In the genomic region with DNA sequence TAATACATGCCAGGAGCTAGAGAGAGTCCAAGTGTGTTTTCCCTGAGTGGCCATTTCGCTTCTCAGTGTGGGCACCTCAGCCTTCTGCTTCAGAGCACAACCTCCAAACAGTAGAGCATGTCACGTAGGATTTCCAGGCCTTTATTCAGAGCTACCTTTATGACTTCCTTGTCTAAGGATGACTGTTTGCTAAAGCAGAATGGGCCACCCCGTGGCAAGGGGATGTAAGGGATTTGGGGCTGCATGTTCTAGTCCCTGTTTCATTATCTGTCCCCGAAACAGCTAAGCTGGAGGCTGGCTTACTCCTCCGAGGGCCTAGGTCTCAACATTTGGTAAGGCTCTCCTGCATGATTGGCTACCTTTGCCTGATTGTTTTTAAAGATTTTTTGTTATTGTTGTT, we compare ENCODE assay signal across 1 cellular context.
TF ChIP-seq lines count a peak whose summit lies in the region.

No MANE protein-coding gene starts in this region.

TF ChIP-seq in H1, 55 proteins besides CTCF, POLR2A, EP300 and RAD21 (continued from another document):
- no peak for TF ChIP-seq RNF2 (IDR thresholded peaks at IDR 0.05; ENCODE audit: borderline replicate concordance, low read depth, low read length, missing control alignments, poor library complexity, severe bottlenecking)
- TF ChIP-seq RBBP5 (IDR thresholded peaks at IDR 0.05; ENCODE audit: borderline replicate concordance, low read depth, low read length): no peak
- TF ChIP-seq SIX5 (IDR thresholded peaks at IDR 0.05; ENCODE audit: low read depth, low read length): no peak
- TF ChIP-seq SRF (IDR thresholded peaks at IDR 0.05; ENCODE audit: low read depth, low read length): no peak
- TF ChIP-seq SP1 (IDR thresholded peaks at IDR 0.05; ENCODE audit: low read depth, low read length): no peak
- no peak for TF ChIP-seq TEAD4 (IDR thresholded peaks at IDR 0.05; ENCODE audit: low read depth, low read length)
- TF ChIP-seq GABPA (IDR thresholded peaks at IDR 0.05; ENCODE audit: borderline replicate concordance, insufficient read depth, low read length): no peak
- TF ChIP-seq KDM1A (IDR thresholded peaks at IDR 0.05; ENCODE audit: borderline replicate concordance, low read length): no peak
- TF ChIP-seq KDM5A (IDR thresholded peaks at IDR 0.05; ENCODE audit: low read length): no peak
- no peak for TF ChIP-seq CTBP2 (IDR thresholded peaks at IDR 0.05; ENCODE audit: borderline replicate concordance, insufficient read depth, insufficient read length, low read length)
- TF ChIP-seq E2F6 (IDR thresholded peaks at IDR 0.05): no peak
- TF ChIP-seq SP4 (IDR thresholded peaks at IDR 0.05; ENCODE audit: low read length): no peak
- no peak for TF ChIP-seq TBP (IDR thresholded peaks at IDR 0.05; ENCODE audit: low read depth, low read length)
- TF ChIP-seq GTF2F1 (IDR thresholded peaks at IDR 0.05; ENCODE audit: borderline replicate concordance, low read depth, low read length): no peak
